32 cellular contexts compared by ENCODE assay signal in genomic region chr3:5572168-5572567, GRCh38.
"Had no signal": no experiment of that assay in that cellular context is flagged by ENCODE, and none has a peak within 500 bp of the region (broad histone marks: within the 10 kb centered on the region; RNA-seq: fewer than 3 reads in every experiment).

No MANE protein-coding gene starts in this region.

- DNase-seq: activated CD4-positive, alpha-beta memory T cell treated with anti-CD3 and anti-CD28 coated beads, Interleukin-2, amount 10 ng/mL, durations not matched to agents 7 days and 5 days; activated CD4-positive, alpha-beta T cell treated with anti-CD3 and anti-CD28 coated beads for 1 hour; activated CD4-positive, alpha-beta T cell treated with anti-CD3 and anti-CD28 coated beads for 48 hours; activated CD4-positive, CD25-positive, alpha-beta regulatory T cell; activated CD8-positive, alpha-beta memory T cell treated with anti-CD3 and anti-CD28 coated beads for 24 hours; activated CD8-positive, alpha-beta memory T cell treated with anti-CD3 and anti-CD28 coated beads, Interleukin-2, amount 10 ng/mL, durations not matched to agents 7 days and 5 days; activated CD8-positive, alpha-beta memory T cell treated with anti-CD3 and anti-CD28 coated beads, Interleukin-2, amount 50 U/mL, for 48 hours; activated effector memory CD4-positive, alpha-beta T cell treated with Interleukin-2 at 50 U/mL for 16 hours; activated naive CD4-positive, alpha-beta T cell treated with anti-CD3 and anti-CD28 coated beads, Interleukin-2, amount 10 ng/mL, durations not matched to agents 7 days and 5 days; activated naive CD8-positive, alpha-beta T cell treated with anti-CD3 and anti-CD28 coated beads, Interleukin-2, amount 50 U/mL, for 24 hours; activated T-cell treated with anti-CD3 and anti-CD28 coated beads, Interleukin-2, amount 50 U/mL, for 48 hours; MM.1S; MV-4-11; NCI-H1092; NCI-H1436 treated with DMSO at 0.1 percent for 48 hours; NCI-H1694 treated with DMSO at 0.1 percent for 48 hours; NCI-H2029; NCI-H345; NCI-H510A; NCI-H526; NCI-H748 treated with DMSO at 0.1 percent for 48 hours; NK-92 treated with Interleukin-12 subunit alpha and Interleukin-12 subunit beta, amount 100 ng/mL, for 24 hours; PC-3; SIG-M5; SW 1271; T1000; WERI-Rb-1 had no signal

- H3K9me3 Mint-ChIP-seq: activated naive CD4-positive, alpha-beta T cell treated with anti-CD3 and anti-CD28 coated beads, Interleukin-2, amount 10 ng/mL, durations not matched to agents 7 days and 5 days; activated naive CD8-positive, alpha-beta T cell treated with anti-CD3 and anti-CD28 coated beads, Interleukin-2, amount 50 U/mL, for 24 hours had no signal

- H3K27ac ChIP-seq: KMS-11, RWPE1, WERI-Rb-1 had no signal

- H3K36me3 ChIP-seq: WERI-Rb-1 had no signal

- H3K27me3 Mint-ChIP-seq: activated CD4-positive, alpha-beta memory T cell treated with anti-CD3 and anti-CD28 coated beads, Interleukin-2, amount 10 ng/mL, durations not matched to agents 7 days and 5 days; activated CD8-positive, alpha-beta memory T cell treated with anti-CD3 and anti-CD28 coated beads, Interleukin-2, amount 10 ng/mL, durations not matched to agents 7 days and 5 days; activated naive CD4-positive, alpha-beta T cell treated with anti-CD3 and anti-CD28 coated beads, Interleukin-2, amount 10 ng/mL, durations not matched to agents 7 days and 5 days; activated naive CD8-positive, alpha-beta T cell treated with anti-CD3 and anti-CD28 coated beads, Interleukin-2, amount 50 U/mL, for 24 hours; brain had no signal

- H3K27ac Mint-ChIP-seq: activated CD4-positive, alpha-beta memory T cell treated with anti-CD3 and anti-CD28 coated beads, Interleukin-2, amount 10 ng/mL, durations not matched to agents 7 days and 5 days; activated CD8-positive, alpha-beta memory T cell treated with anti-CD3 and anti-CD28 coated beads, Interleukin-2, amount 10 ng/mL, durations not matched to agents 7 days and 5 days; activated naive CD4-positive, alpha-beta T cell treated with anti-CD3 and anti-CD28 coated beads, Interleukin-2, amount 10 ng/mL, durations not matched to agents 7 days and 5 days; activated naive CD8-positive, alpha-beta T cell; activated naive CD8-positive, alpha-beta T cell treated with anti-CD3 and anti-CD28 coated beads, Interleukin-2, amount 50 U/mL, for 24 hours; brain had no signal

- H3K4me3 Mint-ChIP-seq: activated CD4-positive, alpha-beta memory T cell treated with anti-CD3 and anti-CD28 coated beads, Interleukin-2, amount 10 ng/mL, durations not matched to agents 7 days and 5 days; activated CD8-positive, alpha-beta memory T cell treated with anti-CD3 and anti-CD28 coated beads, Interleukin-2, amount 10 ng/mL, durations not matched to agents 7 days and 5 days; activated naive CD4-positive, alpha-beta T cell treated with anti-CD3 and anti-CD28 coated beads, Interleukin-2, amount 10 ng/mL, durations not matched to agents 7 days and 5 days; activated naive CD8-positive, alpha-beta T cell; activated naive CD8-positive, alpha-beta T cell treated with anti-CD3 and anti-CD28 coated beads, Interleukin-2, amount 50 U/mL, for 24 hours; brain had no signal

- H3K4me1 Mint-ChIP-seq: activated CD4-positive, alpha-beta memory T cell treated with anti-CD3 and anti-CD28 coated beads, Interleukin-2, amount 10 ng/mL, durations not matched to agents 7 days and 5 days; activated CD8-positive, alpha-beta memory T cell treated with anti-CD3 and anti-CD28 coated beads, Interleukin-2, amount 10 ng/mL, durations not matched to agents 7 days and 5 days; activated naive CD4-positive, alpha-beta T cell treated with anti-CD3 and anti-CD28 coated beads, Interleukin-2, amount 10 ng/mL, durations not matched to agents 7 days and 5 days; activated naive CD8-positive, alpha-beta T cell treated with anti-CD3 and anti-CD28 coated beads, Interleukin-2, amount 50 U/mL, for 24 hours; brain had no signal

- ATAC-seq: activated CD8-positive, alpha-beta memory T cell treated with anti-CD3 and anti-CD28 coated beads, Interleukin-2, amount 10 ng/mL, durations not matched to agents 7 days and 5 days; activated naive CD8-positive, alpha-beta T cell treated with anti-CD3 and anti-CD28 coated beads, Interleukin-2, amount 50 U/mL, for 24 hours; PC-3; Right ventricle myocardium inferior had no signal
